Comparison of ENCODE assay signal across 2 cellular contexts in genomic region chr22:38243007-38243775, GRCh38.
TF ChIP-seq lines count a peak whose summit lies in the region.

No MANE protein-coding gene starts in this region.

TF ChIP-seq in IMR-90, 13 proteins besides CTCF, POLR2A, EP300 and RAD21 (continued from another document):
- TF ChIP-seq USF2 (IDR thresholded peaks at IDR 0.05; ENCODE audit: low read depth, low read length) (no peak), MAZ (IDR thresholded peaks at IDR 0.05; ENCODE audit: borderline replicate concordance, low read depth, low read length) (no peak), RFX5 (IDR thresholded peaks at IDR 0.05; ENCODE audit: low read depth, low read length) (no peak), ELK1 (IDR thresholded peaks at IDR 0.05; ENCODE audit: borderline replicate concordance, low read depth, low read length) (no peak), MXI1 (IDR thresholded peaks at IDR 0.05; ENCODE audit: borderline replicate concordance, low read depth, low read length) (no peak), CEBPB (IDR thresholded peaks at IDR 0.05; ENCODE audit: low read depth, low read length) (no peak), MAFK (IDR thresholded peaks at IDR 0.05; ENCODE audit: low read depth, low read length) (no peak)

TF ChIP-seq in PFSK-1, 5 proteins besides CTCF, POLR2A, EP300 and RAD21 (continued from another document):
- no peak for TF ChIP-seq REST (IDR thresholded peaks at IDR 0.05; ENCODE audit: insufficient read depth in 1 of 2, low read depth in 2 of 2, low read length in 2 of 2)
TF ChIP-seq in PFSK-1: peak in this region for 1.
